ENCODE assay signal across 1 cellular context in genomic region chr10:45000764-45001381, GRCh38.
TF ChIP-seq lines count a peak whose summit lies in the region.

ZNF22 (plus strand) TSS chr10:45000923; CDS start chr10:45003369, 2,446 bp downstream.

TF ChIP-seq in WTC11, 78 proteins besides CTCF, POLR2A, EP300 and RAD21 (continued from another document):
- TF ChIP-seq FOXK1 (CRISPR knock-in tag; IDR thresholded peaks at IDR 0.05) (peak; percentile 84), SMAD3 (CRISPR knock-in tag; IDR thresholded peaks at IDR 0.05; ENCODE audit: borderline replicate concordance) (0 out of 2 replicates have a peak, but pooled peaks have one; percentile 58), ZBTB43 (CRISPR knock-in tag; IDR thresholded peaks at IDR 0.05) (no peak), GABPB1 (CRISPR knock-in tag; IDR thresholded peaks at IDR 0.05) (peak; percentile 46; the same call in 1 of the 2 replicates), ZNF671 (CRISPR knock-in tag; IDR thresholded peaks at IDR 0.05) (no peak), CREM (CRISPR knock-in tag; IDR thresholded peaks at IDR 0.05) (peak; percentile 45; the same call in 1 of the 2 replicates), RORB (CRISPR knock-in tag; IDR thresholded peaks at IDR 0.05) (no peak), PRDM15 (CRISPR knock-in tag; IDR thresholded peaks at IDR 0.05) (no peak), JUN (CRISPR knock-in tag; IDR thresholded peaks at IDR 0.05) (peak; percentile 10; the same call in 1 of the 2 replicates), TEAD4 (CRISPR knock-in tag; IDR thresholded peaks at IDR 0.05) (no peak), NFYB (CRISPR knock-in tag; conservative IDR thresholded peaks at IDR 0.05; ENCODE audit: low read depth) (no peak), ZNF263 (CRISPR knock-in tag; IDR thresholded peaks at IDR 0.05; ENCODE audit: low read depth) (peak; percentile 58; the same call in 1 of the 2 replicates), NFATC4 (CRISPR knock-in tag; IDR thresholded peaks at IDR 0.05) (no peak), ATF6 (CRISPR knock-in tag; IDR thresholded peaks at IDR 0.05) (no peak), GTF2I (CRISPR knock-in tag; conservative IDR thresholded peaks at IDR 0.05) (no peak), USF1 (CRISPR knock-in tag; IDR thresholded peaks at IDR 0.05) (peak; percentile 59; the same call in 1 of the 2 replicates), ZBTB21 (CRISPR knock-in tag; IDR thresholded peaks at IDR 0.05; ENCODE audit: borderline replicate concordance) (no peak), OVOL2 (CRISPR knock-in tag; IDR thresholded peaks at IDR 0.05; ENCODE audit: borderline replicate concordance) (no peak), ATF1 (CRISPR knock-in tag; IDR thresholded peaks at IDR 0.05) (0 out of 2 replicates have a peak, but pooled peaks have one; percentile 35)
- TF ChIP-seq, protein P1, sequence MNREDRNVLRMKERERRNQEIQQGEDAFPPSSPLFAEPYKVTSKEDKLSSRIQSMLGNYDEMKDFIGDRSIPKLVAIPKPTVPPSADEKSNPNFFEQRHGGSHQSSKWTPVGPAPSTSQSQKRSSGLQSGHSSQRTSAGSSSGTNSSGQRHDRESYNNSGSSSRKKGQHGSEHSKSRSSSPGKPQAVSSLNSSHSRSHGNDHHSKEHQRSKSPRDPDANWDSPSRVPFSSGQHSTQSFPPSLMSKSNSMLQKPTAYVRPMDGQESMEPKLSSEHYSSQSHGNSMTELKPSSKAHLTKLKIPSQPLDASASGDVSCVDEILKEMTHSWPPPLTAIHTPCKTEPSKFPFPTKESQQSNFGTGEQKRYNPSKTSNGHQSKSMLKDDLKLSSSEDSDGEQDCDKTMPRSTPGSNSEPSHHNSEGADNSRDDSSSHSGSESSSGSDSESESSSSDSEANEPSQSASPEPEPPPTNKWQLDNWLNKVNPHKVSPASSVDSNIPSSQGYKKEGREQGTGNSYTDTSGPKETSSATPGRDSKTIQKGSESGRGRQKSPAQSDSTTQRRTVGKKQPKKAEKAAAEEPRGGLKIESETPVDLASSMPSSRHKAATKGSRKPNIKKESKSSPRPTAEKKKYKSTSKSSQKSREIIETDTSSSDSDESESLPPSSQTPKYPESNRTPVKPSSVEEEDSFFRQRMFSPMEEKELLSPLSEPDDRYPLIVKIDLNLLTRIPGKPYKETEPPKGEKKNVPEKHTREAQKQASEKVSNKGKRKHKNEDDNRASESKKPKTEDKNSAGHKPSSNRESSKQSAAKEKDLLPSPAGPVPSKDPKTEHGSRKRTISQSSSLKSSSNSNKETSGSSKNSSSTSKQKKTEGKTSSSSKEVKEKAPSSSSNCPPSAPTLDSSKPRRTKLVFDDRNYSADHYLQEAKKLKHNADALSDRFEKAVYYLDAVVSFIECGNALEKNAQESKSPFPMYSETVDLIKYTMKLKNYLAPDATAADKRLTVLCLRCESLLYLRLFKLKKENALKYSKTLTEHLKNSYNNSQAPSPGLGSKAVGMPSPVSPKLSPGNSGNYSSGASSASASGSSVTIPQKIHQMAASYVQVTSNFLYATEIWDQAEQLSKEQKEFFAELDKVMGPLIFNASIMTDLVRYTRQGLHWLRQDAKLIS (CRISPR knock-in tag; IDR thresholded peaks at IDR 0.05; ENCODE audit: borderline replicate concordance), result no peak
- TF ChIP-seq, protein P2, sequence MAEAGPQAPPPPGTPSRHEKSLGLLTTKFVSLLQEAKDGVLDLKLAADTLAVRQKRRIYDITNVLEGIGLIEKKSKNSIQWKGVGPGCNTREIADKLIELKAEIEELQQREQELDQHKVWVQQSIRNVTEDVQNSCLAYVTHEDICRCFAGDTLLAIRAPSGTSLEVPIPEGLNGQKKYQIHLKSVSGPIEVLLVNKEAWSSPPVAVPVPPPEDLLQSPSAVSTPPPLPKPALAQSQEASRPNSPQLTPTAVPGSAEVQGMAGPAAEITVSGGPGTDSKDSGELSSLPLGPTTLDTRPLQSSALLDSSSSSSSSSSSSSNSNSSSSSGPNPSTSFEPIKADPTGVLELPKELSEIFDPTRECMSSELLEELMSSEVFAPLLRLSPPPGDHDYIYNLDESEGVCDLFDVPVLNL (CRISPR knock-in tag; IDR thresholded peaks at IDR 0.05; ENCODE audit: borderline replicate concordance, low read depth), result no peak
- TF ChIP-seq, protein P3, sequence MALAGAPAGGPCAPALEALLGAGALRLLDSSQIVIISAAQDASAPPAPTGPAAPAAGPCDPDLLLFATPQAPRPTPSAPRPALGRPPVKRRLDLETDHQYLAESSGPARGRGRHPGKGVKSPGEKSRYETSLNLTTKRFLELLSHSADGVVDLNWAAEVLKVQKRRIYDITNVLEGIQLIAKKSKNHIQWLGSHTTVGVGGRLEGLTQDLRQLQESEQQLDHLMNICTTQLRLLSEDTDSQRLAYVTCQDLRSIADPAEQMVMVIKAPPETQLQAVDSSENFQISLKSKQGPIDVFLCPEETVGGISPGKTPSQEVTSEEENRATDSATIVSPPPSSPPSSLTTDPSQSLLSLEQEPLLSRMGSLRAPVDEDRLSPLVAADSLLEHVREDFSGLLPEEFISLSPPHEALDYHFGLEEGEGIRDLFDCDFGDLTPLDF (CRISPR knock-in tag; IDR thresholded peaks at IDR 0.05), result no peak
- TF ChIP-seq, protein P4, sequence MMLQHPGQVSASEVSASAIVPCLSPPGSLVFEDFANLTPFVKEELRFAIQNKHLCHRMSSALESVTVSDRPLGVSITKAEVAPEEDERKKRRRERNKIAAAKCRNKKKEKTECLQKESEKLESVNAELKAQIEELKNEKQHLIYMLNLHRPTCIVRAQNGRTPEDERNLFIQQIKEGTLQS (CRISPR knock-in tag; conservative IDR thresholded peaks at IDR 0.05), result no peak
